30 cellular contexts compared by ENCODE assay signal in the genomic region with DNA sequence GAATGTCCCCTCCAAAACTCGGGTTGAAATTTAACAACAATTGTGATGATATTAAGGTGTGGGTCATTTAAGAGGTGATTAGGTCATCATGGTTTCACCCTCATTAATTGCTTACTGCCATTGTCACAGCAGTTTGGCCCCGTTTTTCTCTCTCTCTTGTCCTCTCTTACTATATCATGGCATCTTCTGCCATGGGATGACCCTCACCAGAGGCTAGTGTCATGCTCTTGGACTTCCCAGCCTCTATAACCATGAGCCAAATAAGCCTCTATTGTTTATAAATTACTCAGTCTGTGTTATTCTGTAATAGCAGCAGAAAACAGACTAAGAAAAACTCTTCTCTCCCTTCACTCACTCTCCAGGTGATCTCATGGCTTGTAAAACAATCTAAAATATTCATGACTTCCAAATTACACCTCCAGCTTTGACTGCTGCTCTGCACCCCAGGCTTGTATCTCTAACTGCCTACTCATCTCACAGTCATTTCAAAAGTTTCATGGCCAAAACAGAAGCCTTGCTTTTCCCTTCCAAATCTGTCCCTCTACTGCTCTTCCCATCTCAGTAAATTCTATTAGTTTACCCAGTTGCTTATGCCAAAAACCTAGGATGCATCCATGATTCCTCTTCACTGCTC.
"Had no signal": no experiment of that assay in that cellular context is flagged by ENCODE, and none has a peak within 500 bp of the region (broad histone marks: within the 10 kb centered on the region; RNA-seq: fewer than 3 reads in every experiment).

No MANE protein-coding gene starts in this region.

- H3K4me3 ChIP-seq: body of pancreas, esophagus muscularis mucosa, gastroesophageal sphincter, heart right ventricle had no signal

- H3K36me3 ChIP-seq: esophagus muscularis mucosa, gastroesophageal sphincter, heart right ventricle, WERI-Rb-1 had no signal

- H3K4me3 Mint-ChIP-seq: activated B cell treated with CpG ODN at 0.5 μM for 24 hours; activated CD4-positive, alpha-beta memory T cell treated with anti-CD3 and anti-CD28 coated beads, Interleukin-2, amount 10 ng/mL, durations not matched to agents 7 days and 5 days; activated CD4-positive, alpha-beta T cell treated with anti-CD3 and anti-CD28 coated beads, Interleukin-2, amount 10 ng/mL, durations not matched to agents 24 days and 14 days; activated naive CD8-positive, alpha-beta T cell; activated T-cell treated with anti-CD3 and anti-CD28 coated beads, Interleukin-2, amount 50 U/mL, for 24 hours; activated T-cell treated with anti-CD3 and anti-CD28 coated beads, Interleukin-2, amount 50 U/mL, for 72 hours; effector memory CD8-positive, alpha-beta T cell; T-helper 17 cell; T-helper 2 cell treated with Interferon-gamma antibody and Interleukin-4, amounts not matched to agents 5 μg/mL and 100 μg/mL, for 36 hours had no signal

- H3K27ac Mint-ChIP-seq: activated B cell treated with CpG ODN at 0.5 μM for 24 hours; activated CD4-positive, alpha-beta memory T cell treated with anti-CD3 and anti-CD28 coated beads, Interleukin-2, amount 10 ng/mL, durations not matched to agents 7 days and 5 days; activated CD4-positive, alpha-beta T cell treated with anti-CD3 and anti-CD28 coated beads, Interleukin-2, amount 10 ng/mL, durations not matched to agents 24 days and 14 days; activated naive CD8-positive, alpha-beta T cell; activated T-cell treated with anti-CD3 and anti-CD28 coated beads, Interleukin-2, amount 50 U/mL, for 24 hours; activated T-cell treated with anti-CD3 and anti-CD28 coated beads, Interleukin-2, amount 50 U/mL, for 72 hours; effector memory CD8-positive, alpha-beta T cell; T-helper 17 cell; T-helper 2 cell treated with Interferon-gamma antibody and Interleukin-4, amounts not matched to agents 5 μg/mL and 100 μg/mL, for 36 hours had no signal

- H3K9me3 ChIP-seq: body of pancreas, gastroesophageal sphincter had no signal

- ATAC-seq: activated CD4-positive, CD25-positive, alpha-beta regulatory T cell treated with anti-CD3 and anti-CD28 coated beads, Interleukin-2, amount 50 U/mL, for 24 hours; body of pancreas; effector memory CD8-positive, alpha-beta T cell; gastroesophageal sphincter; heart right ventricle; T-helper 17 cell had no signal

- H3K4me1 Mint-ChIP-seq: activated B cell treated with CpG ODN at 0.5 μM for 24 hours; activated CD4-positive, alpha-beta memory T cell treated with anti-CD3 and anti-CD28 coated beads, Interleukin-2, amount 10 ng/mL, durations not matched to agents 7 days and 5 days had no signal

- H3K27me3 ChIP-seq: body of pancreas, esophagus muscularis mucosa, gastroesophageal sphincter had no signal

- H3K4me1 ChIP-seq: esophagus muscularis mucosa, gastroesophageal sphincter, heart right ventricle had no signal

- H3K27ac ChIP-seq: body of pancreas, esophagus muscularis mucosa, gastroesophageal sphincter, heart right ventricle, WERI-Rb-1 had no signal

- DNase-seq: activated B cell treated with CpG ODN at 0.5 μM for 24 hours; activated CD4-positive, alpha-beta memory T cell treated with anti-CD3 and anti-CD28 coated beads, Interleukin-2, amount 10 ng/mL, durations not matched to agents 7 days and 5 days; activated CD4-positive, alpha-beta T cell treated with anti-CD3 and anti-CD28 coated beads, Interleukin-2, amount 10 ng/mL, durations not matched to agents 24 days and 14 days; activated CD8-positive, alpha-beta memory T cell treated with anti-CD3 and anti-CD28 coated beads, Interleukin-2, amount 50 U/mL, for 48 hours; activated effector memory CD4-positive, alpha-beta T cell treated with Interleukin-2 at 50 U/mL for 16 hours; activated gamma-delta T cell treated with Interleukin-2 at 50 U/mL for 16 hours; activated naive CD4-positive, alpha-beta T cell treated with anti-CD3 and anti-CD28 coated beads, Interleukin-2, amount 50 U/mL, for 16 hours; activated naive CD4-positive, alpha-beta T cell treated with Interleukin-2 at 50 U/mL for 16 hours; activated T-cell treated with anti-CD3 and anti-CD28 coated beads for 4 hours; activated T-cell treated with anti-CD3 and anti-CD28 coated beads, Interleukin-2, amount 50 U/mL, for 24 hours; activated T-cell treated with anti-CD3 and anti-CD28 coated beads, Interleukin-2, amount 50 U/mL, for 72 hours; amygdala; aorta; body of pancreas; cortex of kidney; dermis blood vessel endothelial cell; effector CD4-positive, alpha-beta T cell; effector memory CD8-positive, alpha-beta T cell; erythroblast; foreskin melanocyte; heart right ventricle; T-helper 1 cell; T-helper 17 cell; T1000; WERI-Rb-1 had no signal
